Comparison of ENCODE assay signal across 24 cellular contexts in the genomic region with DNA sequence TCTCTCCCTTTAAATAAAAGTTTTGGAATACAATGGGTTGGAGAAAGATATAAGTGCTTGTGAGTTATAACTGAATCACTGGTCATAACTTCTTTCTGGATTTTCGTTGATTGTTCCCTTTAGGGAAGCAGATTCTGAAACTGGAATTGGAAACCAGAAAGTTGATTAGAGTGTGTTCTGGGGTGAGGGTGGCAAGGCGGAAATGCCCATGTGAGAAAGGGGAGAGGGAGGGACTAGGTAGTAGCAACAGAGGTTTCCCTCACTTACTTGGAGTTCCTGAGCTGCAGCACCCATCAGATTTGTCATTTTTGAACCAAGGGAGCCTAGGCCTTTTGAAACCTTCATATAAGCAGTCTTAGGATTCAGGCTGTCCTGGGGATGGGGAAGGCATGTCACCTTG.
"Had no signal": no experiment of that assay in that cellular context is flagged by ENCODE, and none has a peak within 500 bp of the region (broad histone marks: within the 10 kb centered on the region; RNA-seq: fewer than 3 reads in every experiment).

No MANE protein-coding gene starts in this region.

- H3K4me1 Mint-ChIP-seq: activated T-helper 17 cell treated with anti-CD3 and anti-CD28 coated beads, Interleukin-2, amount 50 U/mL, for 72 hours; central memory CD8-positive, alpha-beta T cell; natural killer cell had no signal

- H3K9me3 ChIP-seq: colonic mucosa, right atrium auricular region, upper lobe of right lung had no signal

- H3K27me3 Mint-ChIP-seq: activated CD4-positive, alpha-beta memory T cell treated with anti-CD3 and anti-CD28 coated beads for 36 hours; activated T-helper 17 cell treated with anti-CD3 and anti-CD28 coated beads, Interleukin-2, amount 50 U/mL, for 72 hours; central memory CD8-positive, alpha-beta T cell had no signal

- H3K4me3 Mint-ChIP-seq: activated CD4-positive, alpha-beta memory T cell treated with anti-CD3 and anti-CD28 coated beads for 36 hours; activated naive CD4-positive, alpha-beta T cell treated with anti-CD3 and anti-CD28 coated beads for 36 hours; activated T-helper 17 cell treated with anti-CD3 and anti-CD28 coated beads, Interleukin-2, amount 50 U/mL, for 72 hours; central memory CD8-positive, alpha-beta T cell; natural killer cell had no signal

- DNase-seq: activated CD4-positive, alpha-beta memory T cell treated with anti-CD3 and anti-CD28 coated beads for 36 hours; activated CD4-positive, alpha-beta T cell treated with anti-CD3 and anti-CD28 coated beads for 4 hours; activated naive CD4-positive, alpha-beta T cell treated with anti-CD3 and anti-CD28 coated beads for 36 hours; activated T-cell treated with anti-CD3 and anti-CD28 coated beads for 4 hours; aorta; colonic mucosa; erythroblast; foreskin melanocyte; glutamatergic neuron; hypothalamus; islet precursor cell; left colon; natural killer cell; nucleus accumbens; stimulated activated CD4-positive, alpha-beta T cell treated with anti-CD3 and anti-CD28 coated beads, Interleukin-12 subunit alpha, Interleukin-12 subunit beta, amount 100 ng/mL, for 4 hours; stimulated activated CD4-positive, alpha-beta T cell treated with anti-CD3 and anti-CD28 coated beads, Interleukin-1b, Interleukin-23, amount 100 ng/mL, for 48 hours; stimulated activated CD8-positive, alpha-beta memory T cell treated with anti-CD3 and anti-CD28 coated beads, Interleukin-4, amount 100 ng/mL, for 48 hours; stimulated activated naive CD4-positive, alpha-beta T cell; upper lobe of right lung had no signal

- H3K4me3 ChIP-seq: colonic mucosa, lung, right atrium auricular region, upper lobe of right lung had no signal

- ATAC-seq: activated T-helper 17 cell treated with anti-CD3 and anti-CD28 coated beads, Interleukin-2, amount 50 U/mL, for 72 hours; left colon; natural killer cell; upper lobe of right lung had no signal

- H3K27me3 ChIP-seq: colonic mucosa, right atrium auricular region, upper lobe of right lung had no signal

- H3K9me3 Mint-ChIP-seq: activated naive CD4-positive, alpha-beta T cell treated with anti-CD3 and anti-CD28 coated beads for 36 hours; activated T-helper 17 cell treated with anti-CD3 and anti-CD28 coated beads, Interleukin-2, amount 50 U/mL, for 72 hours had no signal

- FAIRE-seq: endometrium had no signal

- H3K27ac Mint-ChIP-seq: activated CD4-positive, alpha-beta memory T cell treated with anti-CD3 and anti-CD28 coated beads for 36 hours; activated naive CD4-positive, alpha-beta T cell treated with anti-CD3 and anti-CD28 coated beads for 36 hours; activated T-helper 17 cell treated with anti-CD3 and anti-CD28 coated beads, Interleukin-2, amount 50 U/mL, for 72 hours; natural killer cell had no signal

- H3K36me3 Mint-ChIP-seq: activated CD4-positive, alpha-beta memory T cell treated with anti-CD3 and anti-CD28 coated beads for 36 hours; natural killer cell had no signal

- H3K36me3 ChIP-seq: colonic mucosa, right atrium auricular region, upper lobe of right lung had no signal

- H3K4me1 ChIP-seq: colonic mucosa, right atrium auricular region, upper lobe of right lung had no signal

- H3K27ac ChIP-seq: colonic mucosa, right atrium auricular region, upper lobe of right lung had no signal
